In the genomic region with DNA sequence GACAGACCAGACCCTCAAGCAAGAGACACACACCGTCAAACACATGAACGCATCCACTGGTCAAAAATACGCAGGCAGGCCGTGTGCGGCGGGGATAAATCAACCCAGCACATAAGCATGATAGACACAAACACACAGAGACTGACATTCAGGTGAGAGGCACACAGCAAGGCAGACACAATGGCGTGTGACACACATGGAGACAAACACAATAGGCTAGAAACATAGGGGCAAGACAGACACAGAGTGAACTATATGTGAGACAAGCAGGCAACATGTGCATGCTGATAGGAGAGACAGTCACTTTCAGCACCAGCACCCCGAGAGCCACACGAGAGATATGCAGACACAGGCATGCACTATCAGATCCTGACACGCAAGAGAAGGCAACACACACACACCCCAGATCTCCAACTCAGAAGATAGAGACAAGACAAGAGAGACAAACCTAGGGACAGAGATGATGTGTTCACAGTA, we compare ENCODE assay signal across 10 cellular contexts. TPM values are rescaled to one million over a fixed set of nuclear protein-coding genes. Genes with fewer than 3 reads are reported as not detected.
DNase-seq lines count a peak whose midpoint lies in the region; ATAC-seq lines count a peak whose summit lies in the region.
"Had no signal": no experiment of that assay in that cellular context is flagged by ENCODE, and none has a peak within 500 bp of the region (broad histone marks: within the 10 kb centered on the region; RNA-seq: fewer than 3 reads in every experiment).

No MANE protein-coding gene starts in this region.

- peak; percentile 57 for DNase-seq in activated CD4-positive, alpha-beta T cell treated with anti-CD3 and anti-CD28 coated beads for 36 hours
- no peak for DNase-seq in activated CD4-positive, alpha-beta T cell treated with anti-CD3 and anti-CD28 coated beads, Interleukin-2, amount 50 U/mL, for 4 hours
- peak; percentile 28 for DNase-seq in T-helper 2 cell treated with Interferon-gamma antibody and Interleukin-4, amounts not matched to agents 5 μg/mL and 100 μg/mL, for 36 hours (ENCODE audit: low spot score)
- DNase-seq in glomerular visceral epithelial cell (ENCODE audit: extremely low spot score) (peak; percentile 21), NCI-H2227 treated with DMSO at 0.1 percent for 48 hours (lab: John Stamatoyannopoulos, UW) (no peak), germinal center (ENCODE audit: low spot score) (no peak)
- DNase-seq: SHP77 had no signal

- H3K27ac ChIP-seq in stomach smooth muscle (ENCODE audit: low read length): peak overlapping the region; percentile 100

- H3K4me3 ChIP-seq in stomach smooth muscle (ENCODE audit: low read length in 2 of 2): peak overlapping the region in 1 of 2 donors; percentile 8

- H3K4me1 Mint-ChIP-seq in activated CD4-positive, alpha-beta T cell treated with anti-CD3 and anti-CD28 coated beads for 36 hours: peaks cover 32% of the 10 kb centered on the region
- peaks cover 27% of the 10 kb centered on the region for H3K4me1 Mint-ChIP-seq in T-helper 2 cell treated with Interferon-gamma antibody and Interleukin-4, amounts not matched to agents 5 μg/mL and 100 μg/mL, for 36 hours (ENCODE audit: low read depth)

- H3K36me3 Mint-ChIP-seq in activated CD4-positive, alpha-beta T cell treated with anti-CD3 and anti-CD28 coated beads for 36 hours (ENCODE audit: low read depth): no peaks in the 10 kb centered on the region
- H3K36me3 Mint-ChIP-seq in T-helper 2 cell treated with Interferon-gamma antibody and Interleukin-4, amounts not matched to agents 5 μg/mL and 100 μg/mL, for 36 hours (ENCODE audit: low read depth): no peaks in the 10 kb centered on the region

- POLR2A ChIA-PET in activated CD4-positive, alpha-beta T cell treated with anti-CD3 and anti-CD28 coated beads for 36 hours (lab: Charles Lee): interaction anchor here (2.9 kb wide), 1 partner anchor 8 kb away, joined by 53 read pairs; a partner anchor contains a TSS

- no peaks in the 10 kb centered on the region for H3K36me3 ChIP-seq in stomach smooth muscle (ENCODE audit: control insufficient read depth in 2 of 2, insufficient read depth in 2 of 2, low read length in 2 of 2)

- H3K9ac ChIP-seq in stomach smooth muscle (ENCODE audit: low read length in 2 of 2): no peak overlapping the region

- intact Hi-C loops in activated CD4-positive, alpha-beta T cell treated with anti-CD3 and anti-CD28 coated beads for 36 hours (cut with DNase I, micrococcal nuclease): loop anchor here (5.0 to 10.0 kb wide), 3 partner anchors 172 to 1740 kb away; a partner anchor contains a TSS

- H3K9me3 Mint-ChIP-seq in activated CD4-positive, alpha-beta T cell treated with anti-CD3 and anti-CD28 coated beads for 36 hours (ENCODE audit: low read depth): no peaks in the 10 kb centered on the region
- H3K9me3 Mint-ChIP-seq in T-helper 2 cell treated with Interferon-gamma antibody and Interleukin-4, amounts not matched to agents 5 μg/mL and 100 μg/mL, for 36 hours: no peaks in the 10 kb centered on the region

- H3K4me3 Mint-ChIP-seq in activated CD4-positive, alpha-beta T cell treated with anti-CD3 and anti-CD28 coated beads for 36 hours: no peak overlapping the region
- no peak overlapping the region for H3K4me3 Mint-ChIP-seq in T-helper 2 cell treated with Interferon-gamma antibody and Interleukin-4, amounts not matched to agents 5 μg/mL and 100 μg/mL, for 36 hours

- no peaks in the 10 kb centered on the region for H3K27me3 Mint-ChIP-seq in activated CD4-positive, alpha-beta T cell treated with anti-CD3 and anti-CD28 coated beads for 36 hours
- no peaks in the 10 kb centered on the region for H3K27me3 Mint-ChIP-seq in T-helper 2 cell treated with Interferon-gamma antibody and Interleukin-4, amounts not matched to agents 5 μg/mL and 100 μg/mL, for 36 hours (ENCODE audit: low read depth)

- H3K9me3 ChIP-seq in stomach smooth muscle (ENCODE audit: control insufficient read depth in 2 of 2, low read length in 2 of 2): no peaks in the 10 kb centered on the region

- peaks cover 58% of the 10 kb centered on the region for H3K4me1 ChIP-seq in stomach smooth muscle (ENCODE audit: control insufficient read depth, insufficient read depth, low read length)

- H3K27me3 ChIP-seq in stomach smooth muscle (ENCODE audit: control insufficient read depth in 1 of 2, insufficient read depth in 2 of 2, low read length in 2 of 2): no peaks in the 10 kb centered on the region

- CTCF ChIA-PET in activated CD4-positive, alpha-beta T cell treated with anti-CD3 and anti-CD28 coated beads for 36 hours (lab: Charles Lee): interaction anchor here (2.0 kb wide), 1 partner anchor 18 kb away, joined by 5 read pairs; no protein-coding TSS in a partner anchor

- H3K27ac Mint-ChIP-seq in activated CD4-positive, alpha-beta T cell treated with anti-CD3 and anti-CD28 coated beads for 36 hours: no peak overlapping the region
- H3K27ac Mint-ChIP-seq in T-helper 2 cell treated with Interferon-gamma antibody and Interleukin-4, amounts not matched to agents 5 μg/mL and 100 μg/mL, for 36 hours: no peak overlapping the region

- ATAC-seq in activated CD4-positive, alpha-beta T cell treated with anti-CD3 and anti-CD28 coated beads for 36 hours: peak; percentile 11
- no peak for ATAC-seq in GM21737 (IDR thresholded peaks at IDR 0.05; ENCODE audit: unreplicated experiment)

RNA-seq across cellular contexts. Expression of a gene that starts 6.9 kb away (rescaled TPM):
- 100 to 1,000 TPM; 375 to 412 TPM for total RNA-seq in activated CD4-positive, alpha-beta T cell treated with anti-CD3 and anti-CD28 coated beads for 36 hours

RNA-seq across cellular contexts. Expression of a gene that starts 9.1 kb away (rescaled TPM):
- 10 to 100 TPM; 20.4 to 20.9 TPM for total RNA-seq in activated CD4-positive, alpha-beta T cell treated with anti-CD3 and anti-CD28 coated beads for 36 hours

RNA-seq across cellular contexts. Expression of a gene that starts 17.2 kb away (rescaled TPM):
- 100 to 1,000 TPM; 261 to 325 TPM for total RNA-seq in activated CD4-positive, alpha-beta T cell treated with anti-CD3 and anti-CD28 coated beads for 36 hours

RNA-seq across cellular contexts. Expression of a gene that starts 17.4 kb away (rescaled TPM):
- 10 to 100 TPM; 31.0 to 48.2 TPM for total RNA-seq in activated CD4-positive, alpha-beta T cell treated with anti-CD3 and anti-CD28 coated beads for 36 hours
- total RNA-seq: kidney epithelial cell had no signal

RNA-seq across cellular contexts. Expression of a gene that starts 22.0 kb away (rescaled TPM):
- 10 to 100 TPM; 27.0 to 51.1 TPM for total RNA-seq in activated CD4-positive, alpha-beta T cell treated with anti-CD3 and anti-CD28 coated beads for 36 hours

Comparison
In these comparisons a context has a peak if more than half of its experiments do, and no peak if none do; other contexts are left out.
1. DNase-seq: peak in activated CD4-positive, alpha-beta T cell treated with anti-CD3 and anti-CD28 coated beads for 36 hours (single experiment), T-helper 2 cell treated with Interferon-gamma antibody and Interleukin-4, amounts not matched to agents 5 μg/mL and 100 μg/mL, for 36 hours (single experiment) and glomerular visceral epithelial cell (single experiment); none in activated CD4-positive, alpha-beta T cell treated with anti-CD3 and anti-CD28 coated beads, Interleukin-2, amount 50 U/mL, for 4 hours (0 of 2), NCI-H2227 treated with DMSO at 0.1 percent for 48 hours (single experiment) and germinal center (single experiment).